ENCODE assay signal across 22 cellular contexts in the genomic region with DNA sequence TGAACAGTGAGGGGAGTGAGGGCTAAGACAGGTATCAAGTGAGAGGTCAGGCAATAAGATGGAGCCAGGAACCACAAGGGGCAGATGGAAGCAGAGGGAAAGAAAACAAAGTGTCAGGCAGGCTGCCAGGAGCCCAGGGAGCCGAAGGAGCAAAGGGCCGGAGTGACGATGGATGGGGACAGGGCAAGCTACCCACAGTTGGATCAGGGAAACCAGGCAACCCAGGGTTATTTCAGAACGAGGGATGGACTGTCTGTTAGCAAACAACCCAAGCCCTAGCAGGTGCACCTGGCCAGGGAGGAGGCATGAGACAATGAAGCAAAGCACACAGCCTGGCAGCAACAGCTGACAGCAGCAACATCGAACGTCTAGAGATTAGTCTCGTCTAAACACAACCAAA.
"Had no signal": no experiment of that assay in that cellular context is flagged by ENCODE, and none has a peak within 500 bp of the region (broad histone marks: within the 10 kb centered on the region; RNA-seq: fewer than 3 reads in every experiment).

No MANE protein-coding gene starts in this region.

- H3K9me3 ChIP-seq: left lung, neutrophil, right atrium auricular region, tibial nerve, vagina had no signal

- DNase-seq: activated CD4-positive, alpha-beta T cell treated with anti-CD3 and anti-CD28 coated beads, Interleukin-2, amount 50 U/mL, for 1 hour; activated CD8-positive, alpha-beta memory T cell treated with anti-CD3 and anti-CD28 coated beads for 24 hours; activated naive CD8-positive, alpha-beta T cell treated with anti-CD3 and anti-CD28 coated beads for 36 hours; effector memory CD4-positive, alpha-beta T cell; foreskin fibroblast; glutamatergic neuron; hypothalamus; kidney; left lung; mammary epithelial cell; naive thymus-derived CD4-positive, alpha-beta T cell; stimulated activated CD4-positive, alpha-beta T cell treated with anti-CD3 and anti-CD28 coated beads, Interleukin-2, amount 100 ng/mL, for 48 hours; stimulated activated naive CD4-positive, alpha-beta T cell treated with Interleukin-2 at 50 U/mL for 16 hours had no signal

- H3K4me1 ChIP-seq: left lung, right atrium auricular region, tibial nerve, vagina had no signal

- ATAC-seq: activated CD4-positive, CD25-positive, alpha-beta regulatory T cell treated with anti-CD3 and anti-CD28 coated beads, Interleukin-2, amount 50 U/mL, for 24 hours; left lung; naive thymus-derived CD4-positive, alpha-beta T cell had no signal

- H3K4me3 Mint-ChIP-seq: activated naive CD8-positive, alpha-beta T cell treated with anti-CD3 and anti-CD28 coated beads for 36 hours; brain; central memory CD8-positive, alpha-beta T cell; dendritic cell treated with granulocyte-macrophage colony-stimulating factor and Interleukin-4, amounts not matched to agents 40 ng/mL and 50 ng/mL, for 4 days; naive thymus-derived CD4-positive, alpha-beta T cell had no signal

- H3K9me3 Mint-ChIP-seq: activated naive CD8-positive, alpha-beta T cell treated with anti-CD3 and anti-CD28 coated beads for 36 hours; brain; central memory CD8-positive, alpha-beta T cell; dendritic cell treated with granulocyte-macrophage colony-stimulating factor and Interleukin-4, amounts not matched to agents 40 ng/mL and 50 ng/mL, for 4 days; naive thymus-derived CD4-positive, alpha-beta T cell had no signal

- H3K27me3 ChIP-seq: left lung, neutrophil, right atrium auricular region, tibial nerve, vagina had no signal

- H3K27ac ChIP-seq: left lung, neutrophil, right atrium auricular region, tibial nerve, vagina had no signal

- H3K27ac Mint-ChIP-seq: activated naive CD8-positive, alpha-beta T cell treated with anti-CD3 and anti-CD28 coated beads for 36 hours; dendritic cell treated with granulocyte-macrophage colony-stimulating factor and Interleukin-4, amounts not matched to agents 40 ng/mL and 50 ng/mL, for 4 days; naive thymus-derived CD4-positive, alpha-beta T cell; progenitor cell of endocrine pancreas had no signal

- H3K27me3 Mint-ChIP-seq: activated naive CD8-positive, alpha-beta T cell treated with anti-CD3 and anti-CD28 coated beads for 36 hours; central memory CD8-positive, alpha-beta T cell; naive thymus-derived CD4-positive, alpha-beta T cell; progenitor cell of endocrine pancreas had no signal
